In genomic region chr14:54252072-54252730, GRCh38 we compare ENCODE assay signal across 11 cellular contexts.
A peak's percentile ranks its signal among the peaks of the same experiment; 100 is the strongest.
DNase-seq lines count a peak whose midpoint lies in the region; ATAC-seq and TF ChIP-seq lines count a peak whose summit lies in the region.
"Had no signal": no experiment of that assay in that cellular context is flagged by ENCODE, and none has a peak within 500 bp of the region (broad histone marks: within the 10 kb centered on the region; RNA-seq: fewer than 3 reads in every experiment).

No MANE protein-coding gene starts in this region.

- no peaks in the 10 kb centered on the region for H3K27me3 ChIP-seq in kidney epithelial cell (ENCODE audit: control insufficient read depth, insufficient read depth, low read length)

- H3K36me3 ChIP-seq in kidney epithelial cell (ENCODE audit: control insufficient read depth, insufficient read depth, low read length): no peaks in the 10 kb centered on the region

- no peak for ATAC-seq in left lobe of liver

- CTCF ChIA-PET in AG04449 (lab: Yijun Ruan, JAX): interaction anchor here (0.8 to 1.3 kb wide), 2 partner anchors 79 to 95 kb away, joined by 3 read pairs; no protein-coding TSS in a partner anchor

- DNase-seq in AG04449 (ENCODE audit: low read depth, low spot score): peak; percentile 21
- DNase-seq in HT-29 (ENCODE audit: low spot score): peak; percentile 88
- DNase-seq in astrocyte of the cerebellum (ENCODE audit: low read depth): peak; percentile 86
- DNase-seq in kidney epithelial cell (ENCODE audit: low read depth): peak; percentile 91
- DNase-seq in left lobe of liver (ENCODE audit: low spot score): no peak
- no peak for DNase-seq in SIG-M5 (lab: John Stamatoyannopoulos, UW)
- DNase-seq in cortex of kidney (lab: John Stamatoyannopoulos, UW): no peak
- DNase-seq in NCI-H1092 treated with DMSO at 0.1 percent for 48 hours (lab: John Stamatoyannopoulos, UW): no peak
- DNase-seq: aorta, H9, T-helper 9 cell had no signal

- in situ Hi-C loops in astrocyte of the cerebellum (cut with HindIII; ENCODE audit: low sequenced_read_pairs): no loop called here

- POLR2A ChIA-PET in AG04449 (lab: Yijun Ruan, JAX): no interaction called here

- H3K4me3 ChIP-seq in AG04449 (ENCODE audit: low read depth, low read length): no peak overlapping the region
- H3K4me3 ChIP-seq in astrocyte of the cerebellum (ENCODE audit: low read depth, low read length): no peak overlapping the region
- H3K4me3 ChIP-seq in kidney epithelial cell (ENCODE audit: low read depth, low read length): no peak overlapping the region

- TF ChIP-seq CTCF in AG04449 (IDR thresholded peaks at IDR 0.05; ENCODE audit: insufficient read depth, low read length, missing control alignments) (no peak), astrocyte of the cerebellum (IDR thresholded peaks at IDR 0.05; ENCODE audit: low read depth, low read length, missing control alignments) (no peak), kidney epithelial cell (IDR thresholded peaks at IDR 0.05; ENCODE audit: insufficient read depth, low read length, poor library complexity, severe bottlenecking) (peak; percentile 3)

Comparison
In these comparisons a context has a peak if more than half of its experiments do, and no peak if none do; other contexts are left out.
1. DNase-seq: peak in AG04449 (single experiment), HT-29 (single experiment), astrocyte of the cerebellum (single experiment) and kidney epithelial cell (single experiment); none in left lobe of liver (single experiment), SIG-M5 (single experiment), cortex of kidney (single experiment) and NCI-H1092 treated with DMSO at 0.1 percent for 48 hours (single experiment).